13 cellular contexts compared by ENCODE assay signal in genomic region chr3:141963301-141963700, GRCh38.
DNase-seq lines count a peak whose midpoint lies in the region; ATAC-seq, FAIRE-seq and TF ChIP-seq lines count a peak whose summit lies in the region.
"Had no signal": no experiment of that assay in that cellular context is flagged by ENCODE, and none has a peak within 500 bp of the region (broad histone marks: within the 10 kb centered on the region; RNA-seq: fewer than 3 reads in every experiment).

No MANE protein-coding gene starts in this region.

- peak; percentile 65 for FAIRE-seq in HTR-8/SVneo (lab: Jason Lieb, UNC)

- no peaks in the 10 kb centered on the region for H3K79me1 ChIP-seq in neuronal stem cell (ENCODE audit: low read depth, low read length)

- H3K27me3 Mint-ChIP-seq in activated CD8-positive, alpha-beta T cell treated with anti-CD3 and anti-CD28 coated beads for 36 hours: no peaks in the 10 kb centered on the region
- H3K27me3 Mint-ChIP-seq: CD8-positive, alpha-beta memory T cell had no signal

- H3K4me1 Mint-ChIP-seq in activated CD8-positive, alpha-beta T cell treated with anti-CD3 and anti-CD28 coated beads for 36 hours (ENCODE audit: low read depth): no peaks in the 10 kb centered on the region
- H3K4me1 Mint-ChIP-seq: CD8-positive, alpha-beta memory T cell; GM23338 had no signal

- DNase-seq in EL (peak; percentile 13), HTR-8/SVneo (ENCODE audit: insufficient read length, low spot score) (no peak), amniotic epithelial cell (ENCODE audit: low read depth) (peak; percentile 20), neuronal stem cell (ENCODE audit: low spot score) (no peak), NCI-H2029 (lab: John Stamatoyannopoulos, UW) (no peak)
- no peak for DNase-seq in activated CD8-positive, alpha-beta T cell treated with anti-CD3 and anti-CD28 coated beads for 36 hours

- H3K4me1 ChIP-seq in neuronal stem cell (ENCODE audit: control insufficient read depth in 2 of 2, insufficient read depth in 1 of 2, low read depth in 1 of 2, low read length in 2 of 2): peaks cover 0 to 2% of the 10 kb centered on the region in 2 donors
- H3K4me1 ChIP-seq: BLaER1, Caco-2 had no signal

- no CpG with 5 or more reads among the region's 4 CpGs for WGBS in neuronal stem cell (ENCODE audit: extremely low coverage in 2 of 2, insufficient read length in 2 of 2, insufficient replicate concordance in 1 of 2), 2 donors

- H2BK5ac ChIP-seq in neuronal stem cell (ENCODE audit: low read length): no peak overlapping the region

- H3K9me3 ChIP-seq in neuronal stem cell (replicated peaks in 1 of 2; ENCODE audit: control insufficient read depth in 2 of 2, insufficient read depth in 1 of 2, low read depth in 1 of 2, low read length in 2 of 2): no peaks in the 10 kb centered on the region
- H3K9me3 ChIP-seq: BLaER1, Caco-2 had no signal

- no peak overlapping the region for H3K4me3 Mint-ChIP-seq in activated CD8-positive, alpha-beta T cell treated with anti-CD3 and anti-CD28 coated beads for 36 hours
- H3K4me3 Mint-ChIP-seq: CD8-positive, alpha-beta memory T cell; GM23338 had no signal

- no peak overlapping the region for H3K18ac ChIP-seq in neuronal stem cell (ENCODE audit: low read length)

- H3K4ac ChIP-seq in neuronal stem cell (ENCODE audit: low read length): no peak overlapping the region

- no peak overlapping the region for H4K91ac ChIP-seq in neuronal stem cell (ENCODE audit: low read depth, low read length, poor library complexity)

- no peak overlapping the region for H3K4me2 ChIP-seq in neuronal stem cell (ENCODE audit: insufficient read depth, low read length, poor library complexity, severe bottlenecking)
- H3K4me2 ChIP-seq: BLaER1, GM23338 had no signal

- no peak overlapping the region for H4K8ac ChIP-seq in neuronal stem cell (ENCODE audit: low read depth, low read length)

- H3K36me3 ChIP-seq in neuronal stem cell (replicated peaks in 1 of 2; ENCODE audit: control insufficient read depth in 2 of 2, insufficient read depth in 2 of 2, low read length in 2 of 2): peaks cover 20 to 87% of the 10 kb centered on the region in 2 donors

- H3K9ac ChIP-seq in neuronal stem cell (ENCODE audit: low read depth, low read length, poor library complexity): peak overlapping the region; percentile 64
- H3K9ac ChIP-seq: BLaER1 had no signal

- no peaks in the 10 kb centered on the region for H3K9me3 Mint-ChIP-seq in activated CD8-positive, alpha-beta T cell treated with anti-CD3 and anti-CD28 coated beads for 36 hours
- H3K9me3 Mint-ChIP-seq: CD8-positive, alpha-beta memory T cell; GM23338 had no signal

- no peak for ATAC-seq in activated CD8-positive, alpha-beta T cell treated with anti-CD3 and anti-CD28 coated beads for 36 hours
- no peak for ATAC-seq in HG03460 (IDR thresholded peaks at IDR 0.05; ENCODE audit: unreplicated experiment)

- intact Hi-C loops in activated CD8-positive, alpha-beta T cell treated with anti-CD3 and anti-CD28 coated beads for 36 hours (cut with micrococcal nuclease): loop anchor here (5.0 kb wide), 1 partner anchor 319 kb away; no protein-coding TSS in a partner anchor

- H3K14ac ChIP-seq in neuronal stem cell (ENCODE audit: low read length): no peak overlapping the region

- no peak overlapping the region for H3K4me3 ChIP-seq in neuronal stem cell (ENCODE audit: low read length in 2 of 2)
- H3K4me3 ChIP-seq: BLaER1, GM12878, GM23338 had no signal

- H3K27me3 ChIP-seq in neuronal stem cell (ENCODE audit: control insufficient read depth in 3 of 3, insufficient read depth in 3 of 3, low read depth in 1 of 3, low read length in 3 of 3): no peaks in the 10 kb centered on the region
- H3K27me3 ChIP-seq: BLaER1 had no signal

- CTCF ChIA-PET in activated CD8-positive, alpha-beta T cell treated with anti-CD3 and anti-CD28 coated beads for 36 hours (lab: Charles Lee): interaction anchor here (0.6 to 1.6 kb wide), 6 partner anchors 9 to 385 kb away, joined by 3 to 8 read pairs (median 4); no protein-coding TSS in a partner anchor

- H3K36me3 Mint-ChIP-seq in activated CD8-positive, alpha-beta T cell treated with anti-CD3 and anti-CD28 coated beads for 36 hours (ENCODE audit: low read depth): no peaks in the 10 kb centered on the region

- H3K27ac Mint-ChIP-seq in activated CD8-positive, alpha-beta T cell treated with anti-CD3 and anti-CD28 coated beads for 36 hours: no peak overlapping the region

- H3K23ac ChIP-seq in neuronal stem cell (ENCODE audit: low read depth, low read length, poor library complexity): no peak overlapping the region

- no peak overlapping the region for H2BK15ac ChIP-seq in neuronal stem cell (ENCODE audit: low read length)

- no peak for TF ChIP-seq CTCF in activated CD8-positive, alpha-beta T cell treated with anti-CD3 and anti-CD28 coated beads for 36 hours (IDR thresholded peaks at IDR 0.05)

- H2AK5ac ChIP-seq in neuronal stem cell (ENCODE audit: low read depth, low read length): no peak overlapping the region

- no peak overlapping the region for H2BK120ac ChIP-seq in neuronal stem cell (ENCODE audit: low read depth, low read length)

- no peak overlapping the region for H3K27ac ChIP-seq in neuronal stem cell (replicated peaks; ENCODE audit: low read length)
- H3K27ac ChIP-seq: BLaER1, HL-60 had no signal

- no peak overlapping the region for H2BK12ac ChIP-seq in neuronal stem cell (ENCODE audit: low read length)

- POLR2A ChIA-PET in activated CD8-positive, alpha-beta T cell treated with anti-CD3 and anti-CD28 coated beads for 36 hours (lab: Charles Lee): no interaction called here

- H2AFZ ChIP-seq in neuronal stem cell (ENCODE audit: low read length): no peak overlapping the region
- H2AFZ ChIP-seq: GM23338 had no signal

Comparison
In these comparisons a context has a peak if more than half of its experiments do, and no peak if none do; other contexts are left out.
1. DNase-seq: peak in EL (single experiment) and amniotic epithelial cell (single experiment); none in HTR-8/SVneo (single experiment), neuronal stem cell (single experiment), NCI-H2029 (single experiment) and activated CD8-positive, alpha-beta T cell treated with anti-CD3 and anti-CD28 coated beads for 36 hours (single experiment).